10 cellular contexts compared by ENCODE assay signal in genomic region chr9:124812401-124813016, GRCh38. TPM values are rescaled to one million over a fixed set of nuclear protein-coding genes. Genes with fewer than 3 reads are reported as not detected.
DNase-seq lines count a peak whose midpoint lies in the region; ATAC-seq and TF ChIP-seq lines count a peak whose summit lies in the region.
"Had no signal": no experiment of that assay in that cellular context is flagged by ENCODE, and none has a peak within 500 bp of the region (broad histone marks: within the 10 kb centered on the region; RNA-seq: fewer than 3 reads in every experiment).

No MANE protein-coding gene starts in this region.

- DNase-seq in GOT3 (lab: John Stamatoyannopoulos, UW) (peak; percentile 4), foreskin fibroblast (peak; percentile 94 to 95), retinal pigment epithelial cell (ENCODE audit: low read depth) (peak; percentile 88), NCI-H1092 treated with DMSO at 0.1 percent for 48 hours (lab: John Stamatoyannopoulos, UW) (no peak), CD14-positive monocyte (ENCODE audit: low spot score) (no peak), NCI-H510A treated with DMSO at 0.1 percent for 48 hours (lab: John Stamatoyannopoulos, UW) (no peak), hippocampal formation (lab: John Stamatoyannopoulos, UW) (no peak)
- DNase-seq: testis had no signal

- intact Hi-C loops in CD14-positive monocyte (cut with micrococcal nuclease), result no loop called here

- peaks cover 0 to 2% (median 0%) of the 10 kb centered on the region in 7 donors for H3K9me3 Mint-ChIP-seq in CD14-positive monocyte

- peak; percentile 85 for ATAC-seq in SK-N-SH treated with all-trans-retinoic acid at 6 μM for 48 hours

- no peaks in the 10 kb centered on the region for H3K4me1 Mint-ChIP-seq in CD14-positive monocyte

- TF ChIP-seq CTCF in foreskin fibroblast (IDR thresholded peaks at IDR 0.05; ENCODE audit: low read depth, low read length) (no peak), retinal pigment epithelial cell (conservative IDR thresholded peaks at IDR 0.05; ENCODE audit: low read depth, low read length) (no peak), CD14-positive monocyte (IDR thresholded peaks at IDR 0.05) (no peak)

- H3K27me3 Mint-ChIP-seq in CD14-positive monocyte (ENCODE audit: low read depth in 3 of 3), result peaks cover 5 to 6% (median 6%) of the 10 kb centered on the region in 3 donors

- H3K36me3 Mint-ChIP-seq in CD14-positive monocyte, result no peaks in the 10 kb centered on the region

- no peak overlapping the region for H3K4me3 Mint-ChIP-seq in CD14-positive monocyte

- H3K4me3 ChIP-seq in foreskin fibroblast (ENCODE audit: low read depth in 1 of 2, low read length in 2 of 2) (no peak overlapping the region), retinal pigment epithelial cell (ENCODE audit: low read length) (no peak overlapping the region)
- H3K4me3 ChIP-seq: ovary, testis had no signal

- H3K27ac Mint-ChIP-seq in CD14-positive monocyte, result no peak overlapping the region

TF ChIP-seq in SK-N-SH treated with all-trans-retinoic acid at 6 μM for 48 hours, 23 proteins besides CTCF, POLR2A, EP300 and RAD21:
- TF ChIP-seq GLIS3 (CRISPR knock-in tag; IDR thresholded peaks at IDR 0.05), result no peak
- TF ChIP-seq PATZ1 (CRISPR knock-in tag; IDR thresholded peaks at IDR 0.05; ENCODE audit: borderline replicate concordance), result peak; percentile 71; the same call in 1 of the 2 replicates

RNA-seq across cellular contexts. Expression of gene OLFML2A, which starts 35.6 kb away (rescaled TPM):
- polyA plus RNA-seq in CD14-positive monocyte, result under 1 TPM in 1 of 2 donors, not detected in 1; 0.03 TPM

RNA-seq across cellular contexts. Expression of gene WDR38, which starts 40.8 kb away (rescaled TPM):
- polyA plus RNA-seq in CD14-positive monocyte, result not detected
- polyA plus RNA-seq: ovary had no signal

RNA-seq across cellular contexts. Expression of gene NR6A1, which starts 41.4 kb away (rescaled TPM):
- under 1 TPM; 0.15 to 0.28 TPM for polyA plus RNA-seq in CD14-positive monocyte

RNA-seq across cellular contexts. Expression of gene RPL35, which starts 49.2 kb away (rescaled TPM):
- 100 to 1,000 TPM; 660 to 828 TPM for polyA plus RNA-seq in CD14-positive monocyte

RNA-seq across cellular contexts. Expression of gene ARPC5L, which starts 49.4 kb away (rescaled TPM):
- 10 to 100 TPM; 16.0 to 20.7 TPM for polyA plus RNA-seq in CD14-positive monocyte

Comparison
In these comparisons a context has a peak if more than half of its experiments do, and no peak if none do; other contexts are left out.
1. DNase-seq: peak in GOT3 (single experiment), foreskin fibroblast (2 of 2) and retinal pigment epithelial cell (single experiment); none in NCI-H1092 treated with DMSO at 0.1 percent for 48 hours (single experiment), CD14-positive monocyte (single experiment), NCI-H510A treated with DMSO at 0.1 percent for 48 hours (single experiment) and hippocampal formation (0 of 2).